ENCODE assay signal across 25 cellular contexts in the genomic region with DNA sequence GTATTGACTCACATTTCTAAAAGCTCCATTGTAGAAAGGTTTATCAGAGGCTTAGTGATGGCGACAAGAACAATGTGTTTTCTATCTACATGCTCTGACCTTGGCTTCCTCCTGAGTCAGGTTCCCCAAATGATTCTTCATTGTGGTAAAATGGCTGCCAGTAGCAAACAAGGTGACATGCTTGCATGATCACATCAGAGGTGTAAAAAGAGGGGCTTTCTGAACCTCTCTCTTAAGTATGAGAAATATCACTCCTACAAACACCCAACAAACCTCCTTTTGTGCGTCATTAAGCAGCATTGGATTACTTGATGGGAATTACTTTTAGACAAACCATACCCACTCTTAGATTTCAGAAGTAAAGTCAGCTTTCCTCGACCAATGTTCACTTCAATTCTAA.
"Had no signal": no experiment of that assay in that cellular context is flagged by ENCODE, and none has a peak within 500 bp of the region (broad histone marks: within the 10 kb centered on the region; RNA-seq: fewer than 3 reads in every experiment).

No MANE protein-coding gene starts in this region.

- H3K27me3 ChIP-seq: MG63 had no signal

- H3K27me3 Mint-ChIP-seq: T-cell had no signal

- H3K27ac ChIP-seq: RWPE1 had no signal

- H3K9me3 ChIP-seq: MG63 had no signal

- H3K4me1 Mint-ChIP-seq: T-cell had no signal

- H3K36me3 ChIP-seq: MG63 had no signal

- H3K36me3 Mint-ChIP-seq: T-cell had no signal

- DNase-seq: IMR-90, Karpas-422, KG1, MG63, NCI-H1092, NCI-H1105 treated with DMSO at 0.1 percent for 48 hours, NCI-H1417 treated with DMSO at 0.1 percent for 48 hours, NCI-H146, NCI-H1694 treated with DMSO at 0.1 percent for 48 hours, NCI-H1930, NCI-H2081, NCI-H2171, NCI-H226, NCI-H446, NCI-H510A, NCI-H524 treated with DMSO at 0.1 percent for 48 hours, NCI-H69, NCI-H774, SHP77, SW 1271, T-cell had no signal

- ATAC-seq: HepG2, Panc1, T-cell had no signal

- H3K27ac Mint-ChIP-seq: T-cell; T-helper 1 cell treated with Interleukin-12 subunit alpha and Interleukin-12 subunit beta and Interleukin-4 antibody, amounts not matched to agents 30 μg/mL and 1 μg/mL, for 36 hours had no signal

- H3K4me3 Mint-ChIP-seq: T-cell; T-helper 1 cell treated with Interleukin-12 subunit alpha and Interleukin-12 subunit beta and Interleukin-4 antibody, amounts not matched to agents 30 μg/mL and 1 μg/mL, for 36 hours had no signal

- H3K4me3 ChIP-seq: MG63 had no signal
